In the genomic region with DNA sequence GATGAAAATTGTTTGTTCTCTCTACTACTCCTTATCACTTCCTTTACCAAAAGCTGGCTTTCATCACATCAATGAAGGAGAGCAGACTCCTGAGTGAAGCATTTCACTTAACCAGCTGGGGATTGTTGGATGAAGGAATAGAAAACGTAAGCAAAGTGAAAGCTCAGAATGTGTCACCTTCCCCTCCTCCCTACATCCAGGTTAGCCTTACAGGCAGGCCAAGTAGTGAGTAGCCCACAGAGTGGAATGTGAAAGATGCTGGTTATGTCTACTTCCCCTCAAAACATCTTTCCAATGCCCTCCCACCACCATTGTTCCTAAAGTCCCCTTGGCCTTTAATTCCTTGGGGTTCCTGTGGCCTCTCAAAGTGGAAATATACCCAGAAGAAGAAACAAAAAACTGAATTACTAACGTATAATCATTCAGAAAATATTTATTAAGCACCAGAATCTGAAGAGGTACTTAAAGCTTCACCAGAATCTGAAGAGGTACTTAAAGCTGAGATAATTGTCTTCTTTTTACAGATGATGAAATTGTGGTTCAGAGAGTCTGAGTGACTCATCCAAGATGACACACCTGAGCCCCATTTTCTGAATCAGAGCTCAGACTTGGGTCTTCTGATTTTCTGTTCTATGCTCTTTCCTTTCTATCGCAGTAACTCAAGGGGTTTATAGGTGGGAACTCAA, we compare ENCODE assay signal across 17 cellular contexts. TPM values are rescaled to one million over a fixed set of nuclear protein-coding genes. Genes with fewer than 3 reads are reported as not detected.
DNase-seq lines count a peak whose midpoint lies in the region; ATAC-seq and TF ChIP-seq lines count a peak whose summit lies in the region.
"Had no signal": no experiment of that assay in that cellular context is flagged by ENCODE, and none has a peak within 500 bp of the region (broad histone marks: within the 10 kb centered on the region; RNA-seq: fewer than 3 reads in every experiment).

No MANE protein-coding gene starts in this region.

- H2AFZ ChIP-seq in HCT116 (ENCODE audit: low read depth, low read length, poor library complexity, severe bottlenecking), result peak overlapping the region; percentile 33

- peak overlapping the region; percentile 66 for H3K4me2 ChIP-seq in HCT116 (ENCODE audit: low read length)
- H3K4me2 ChIP-seq: BLaER1 had no signal

- CTCF ChIA-PET in HCT116 (lab: Charles Lee), result interaction anchor here (1.4 kb wide), 1 partner anchor 9 kb away, joined by 6 read pairs; no protein-coding TSS in a partner anchor

- peak; percentile 51 for ATAC-seq in HCT116

- peak overlapping the region; percentile 17; the same call in 1 of the 2 replicates for H3K9ac ChIP-seq in HCT116 (ENCODE audit: low read length)
- H3K9ac ChIP-seq: BLaER1 had no signal

- H3K79me2 ChIP-seq in HCT116 (ENCODE audit: insufficient read depth, low read length), result no peaks in the 10 kb centered on the region

- RAD21 ChIA-PET in HCT116 (lab: Charles Lee; ENCODE audit: low non-redundant PET in 1 of 2, low total read pairs in 2 of 2, uncharacterized antibody in 2 of 2, unreplicated experiment in 2 of 2), result no interaction called here

- H4K20me1 ChIP-seq in HCT116 (ENCODE audit: insufficient read depth), result no peaks in the 10 kb centered on the region
- H4K20me1 ChIP-seq: BLaER1 had no signal

- no peaks in the 10 kb centered on the region for H3K36me3 ChIP-seq in HCT116 (ENCODE audit: control insufficient read depth in 1 of 2, insufficient read depth in 2 of 2, low read length in 2 of 2)
- H3K36me3 ChIP-seq in Peyer's patch, result no peaks in the 10 kb centered on the region
- H3K36me3 ChIP-seq: BLaER1, uterus had no signal

- TF ChIP-seq CTCF in HCT116 (IDR thresholded peaks at IDR 0.05 in 2 of 3, conservative IDR thresholded peaks at IDR 0.05 in 1 of 3; ENCODE audit: borderline replicate concordance in 1 of 3, insufficient read depth in 1 of 3, low read depth in 2 of 3, low read length in 2 of 3) (no peak), Peyer's patch (IDR thresholded peaks at IDR 0.05) (no peak)

- DNase-seq in DMS79 (lab: John Stamatoyannopoulos, UW) (peak; percentile 27), HCT116 (ENCODE audit: low read depth, low spot score) (peak; percentile 39), RKO (ENCODE audit: low spot score) (peak; percentile 55), glomerular visceral epithelial cell (ENCODE audit: extremely low spot score) (peak; percentile 51), COLO668 (lab: John Stamatoyannopoulos, UW; ENCODE audit: unreplicated experiment) (no peak), Peyer's patch (no peak)
- no peak for DNase-seq in activated CD8-positive, alpha-beta memory T cell treated with anti-CD3 and anti-CD28 coated beads for 24 hours
- DNase-seq: activated B cell treated with CpG ODN at 0.5 μM for 24 hours; activated T-cell treated with anti-CD3 and anti-CD28 coated beads, Interleukin-2, amount 50 U/mL, for 4 hours; effector memory CD4-positive, alpha-beta T cell; NCI-H345; retina; SW 1271; uterus had no signal

- POLR2A ChIA-PET in HCT116 (lab: Charles Lee), result interaction anchor here (1.0 kb wide), 1 partner anchor 9 kb away, joined by 3 read pairs; no protein-coding TSS in a partner anchor

- H3K4me1 ChIP-seq in HCT116 (ENCODE audit: control insufficient read depth in 1 of 2, insufficient read depth in 2 of 2, low read length in 2 of 2) (peaks cover 16 to 46% of the 10 kb centered on the region in 2 experiments), Peyer's patch (no peaks in the 10 kb centered on the region)
- H3K4me1 ChIP-seq: BLaER1, uterus had no signal

- H3K27ac ChIP-seq in HCT116 (ENCODE audit: low read depth, low read length) (peak overlapping the region; percentile 71), Peyer's patch (no peak overlapping the region)
- H3K27ac ChIP-seq: BLaER1, uterus had no signal

- TF ChIP-seq POLR2A in HCT116 (IDR thresholded peaks at IDR 0.05; ENCODE audit: borderline replicate concordance, extremely low read depth, insufficient read depth, insufficient read length), result no peak
- no peak for TF ChIP-seq POLR2A in Peyer's patch (IDR thresholded peaks at IDR 0.05)

- no peaks in the 10 kb centered on the region for H3K9me2 ChIP-seq in HCT116 (ENCODE audit: insufficient read depth)

- H3K4me3 ChIP-seq in HCT116 (replicated peaks in 1 of 2; ENCODE audit: low read depth in 1 of 2, low read length in 2 of 2) (peak overlapping the region in 1 of 2 experiments; percentile 13; a peak in 1 of 4 replicates), Peyer's patch (no peak overlapping the region)
- H3K4me3 ChIP-seq: BLaER1, uterus had no signal

- no peaks in the 10 kb centered on the region for H3K27me3 ChIP-seq in HCT116 (ENCODE audit: insufficient read depth, low read length)
- H3K27me3 ChIP-seq in Peyer's patch, result no peaks in the 10 kb centered on the region

- BruUV-seq in HCT116 (replicated peaks; lab: Mats Ljungman, UMichigan), result no TSS peak

- H3K9me3 ChIP-seq in HCT116 (ENCODE audit: control insufficient read depth in 1 of 2, insufficient read depth in 1 of 2, low read depth in 1 of 2, low read length in 2 of 2), result no peaks in the 10 kb centered on the region
- H3K9me3 ChIP-seq in Peyer's patch, result no peaks in the 10 kb centered on the region
- H3K9me3 ChIP-seq: BLaER1, uterus had no signal

- TF ChIP-seq RAD21 in HCT116 (IDR thresholded peaks at IDR 0.05; ENCODE audit: low read depth), result no peak

- intact Hi-C loops in HCT116 (cut with micrococcal nuclease), result no loop called here

TF ChIP-seq in HCT116, 20 proteins besides CTCF, POLR2A, EP300 and RAD21:
- TF ChIP-seq ZNF274 (IDR thresholded peaks at IDR 0.05; ENCODE audit: low read depth, low read length) (no peak), CEBPB (IDR thresholded peaks at IDR 0.05; ENCODE audit: low read depth) (peak; percentile 70), FOSL1 (IDR thresholded peaks at IDR 0.05; ENCODE audit: low read depth) (peak; percentile 81), JUND (IDR thresholded peaks at IDR 0.05) (peak; percentile 73), TCF7L2 (IDR thresholded peaks at IDR 0.05; ENCODE audit: borderline replicate concordance, extremely low read depth, insufficient read depth, insufficient read length) (no peak), POLR2AphosphoS5 (IDR thresholded peaks at IDR 0.05; ENCODE audit: low read depth, low read length) (no peak), ELF1 (IDR thresholded peaks at IDR 0.05; ENCODE audit: borderline replicate concordance, low read depth) (no peak), ATF3 (IDR thresholded peaks at IDR 0.05) (peak; percentile 25; the same call in 1 of the 2 replicates), EZH2 (IDR thresholded peaks at IDR 0.05) (no peak), SP1 (IDR thresholded peaks at IDR 0.05; ENCODE audit: low read depth) (peak; percentile 41; the same call in 1 of the 2 replicates), SIN3A (IDR thresholded peaks at IDR 0.05; ENCODE audit: low read depth) (no peak), YY1 (IDR thresholded peaks at IDR 0.05; ENCODE audit: extremely low read depth, insufficient replicate concordance, low read depth, low read length) (no peak)
- TF ChIP-seq, protein P1, sequence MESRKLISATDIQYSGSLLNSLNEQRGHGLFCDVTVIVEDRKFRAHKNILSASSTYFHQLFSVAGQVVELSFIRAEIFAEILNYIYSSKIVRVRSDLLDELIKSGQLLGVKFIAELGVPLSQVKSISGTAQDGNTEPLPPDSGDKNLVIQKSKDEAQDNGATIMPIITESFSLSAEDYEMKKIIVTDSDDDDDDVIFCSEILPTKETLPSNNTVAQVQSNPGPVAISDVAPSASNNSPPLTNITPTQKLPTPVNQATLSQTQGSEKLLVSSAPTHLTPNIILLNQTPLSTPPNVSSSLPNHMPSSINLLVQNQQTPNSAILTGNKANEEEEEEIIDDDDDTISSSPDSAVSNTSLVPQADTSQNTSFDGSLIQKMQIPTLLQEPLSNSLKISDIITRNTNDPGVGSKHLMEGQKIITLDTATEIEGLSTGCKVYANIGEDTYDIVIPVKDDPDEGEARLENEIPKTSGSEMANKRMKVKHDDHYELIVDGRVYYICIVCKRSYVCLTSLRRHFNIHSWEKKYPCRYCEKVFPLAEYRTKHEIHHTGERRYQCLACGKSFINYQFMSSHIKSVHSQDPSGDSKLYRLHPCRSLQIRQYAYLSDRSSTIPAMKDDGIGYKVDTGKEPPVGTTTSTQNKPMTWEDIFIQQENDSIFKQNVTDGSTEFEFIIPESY (IDR thresholded peaks at IDR 0.05; ENCODE audit: extremely low read depth, insufficient replicate concordance, low read length), result no peak

RNA-seq across cellular contexts. Expression of gene P2RY4, which starts 6.5 kb away (rescaled TPM):
- total RNA-seq in HCT116 (2021; ENCODE audit: unreplicated experiment) (not detected), Peyer's patch (10 to 100 TPM in 2 of 4 donors, 1 to 10 TPM in 2; 1.7 to 19.4 (median 13.2) TPM)
- polyA plus RNA-seq in HCT116 (2012), result 0.04 and 0.21 TPM in 2 replicates
- total RNA-seq: activated B cell treated with CpG ODN at 0.5 μM for 24 hours, lung microvascular endothelial cell had no signal

RNA-seq across cellular contexts. Expression of gene ARR3, which starts 14.6 kb away (rescaled TPM):
- not detected for total RNA-seq in HCT116 (2021; ENCODE audit: unreplicated experiment)
- polyA plus RNA-seq in HCT116 (2012), result 0.10 TPM in 1 of 2 replicates, not detected in the other
- total RNA-seq in Peyer's patch, result 1 to 10 TPM in 2 of 4 donors, not detected in 2; 3.2 to 3.3 TPM
- total RNA-seq: activated B cell treated with CpG ODN at 0.5 μM for 24 hours; activated T-cell treated with anti-CD3 and anti-CD28 coated beads, Interleukin-2, amount 50 U/mL, for 4 hours; lung microvascular endothelial cell; neural crest cell; uterus had no signal

RNA-seq across cellular contexts. Expression of gene AWAT1, which starts 19.1 kb away (rescaled TPM):
- not detected for total RNA-seq in HCT116 (2021; ENCODE audit: unreplicated experiment)
- polyA plus RNA-seq in HCT116 (2012), result not detected in 2 replicates
- not detected for total RNA-seq in Peyer's patch
- total RNA-seq: activated B cell treated with CpG ODN at 0.5 μM for 24 hours; activated T-cell treated with anti-CD3 and anti-CD28 coated beads, Interleukin-2, amount 50 U/mL, for 4 hours; lung microvascular endothelial cell; neural crest cell; uterus had no signal

RNA-seq across cellular contexts. Expression of gene RAB41, which starts 28.5 kb away (rescaled TPM):
- not detected for total RNA-seq in HCT116 (2021; ENCODE audit: unreplicated experiment)
- 0.11 and 0.18 TPM in 2 replicates for polyA plus RNA-seq in HCT116 (2012)
- not detected for total RNA-seq in Peyer's patch
- total RNA-seq: activated B cell treated with CpG ODN at 0.5 μM for 24 hours; activated T-cell treated with anti-CD3 and anti-CD28 coated beads, Interleukin-2, amount 50 U/mL, for 4 hours; lung microvascular endothelial cell; neural crest cell; uterus had no signal

RNA-seq across cellular contexts. Expression of gene PDZD11, which starts 36.2 kb away (rescaled TPM):
- 29.6 TPM for total RNA-seq in HCT116 (2021; ENCODE audit: unreplicated experiment)
- polyA plus RNA-seq in HCT116 (2012), result 33.1 and 43.5 TPM in 2 replicates
- 10 to 100 TPM; 23.6 to 32.6 (median 28.2) TPM for total RNA-seq in Peyer's patch

Comparison
In these comparisons a context has a peak if more than half of its experiments do, and no peak if none do; other contexts are left out.
1. DNase-seq: peak in DMS79 (single experiment), HCT116 (single experiment), RKO (single experiment) and glomerular visceral epithelial cell (single experiment); none in COLO668 (single experiment), activated CD8-positive, alpha-beta memory T cell treated with anti-CD3 and anti-CD28 coated beads for 24 hours (single experiment) and Peyer's patch (0 of 3).